Comparison of ENCODE assay signal across 37 cellular contexts in genomic region chr4:123046096-123046495, GRCh38.
"Had no signal": no experiment of that assay in that cellular context is flagged by ENCODE, and none has a peak within 500 bp of the region (broad histone marks: within the 10 kb centered on the region; RNA-seq: fewer than 3 reads in every experiment).

No MANE protein-coding gene starts in this region.

- H3K4me3 Mint-ChIP-seq: activated B cell treated with CpG ODN at 0.5 μM for 24 hours; activated CD4-positive, alpha-beta memory T cell treated with anti-CD3 and anti-CD28 coated beads for 36 hours; activated CD4-positive, alpha-beta T cell treated with anti-CD3 and anti-CD28 coated beads, Interleukin-2, amount 10 ng/mL, durations not matched to agents 24 days and 14 days; activated CD8-positive, alpha-beta T cell treated with anti-CD3 and anti-CD28 coated beads for 36 hours; activated naive CD8-positive, alpha-beta T cell treated with anti-CD3 and anti-CD28 coated beads for 36 hours; activated T-cell treated with anti-CD3 and anti-CD28 coated beads, Interleukin-2, amount 50 U/mL, for 4 hours; activated T-cell treated with anti-CD3 and anti-CD28 coated beads, Interleukin-2, amount 50 U/mL, for 72 hours; activated T-helper 1 cell treated with anti-CD3 and anti-CD28 coated beads, Interleukin-12 subunit alpha, Interleukin-12 subunit beta, Interleukin-2, Interleukin-4 antibody, amounts not matched to agents 30 ng/mL and 10 ng/mL and 1 ng/mL, durations not matched to agents 14 hours and 24 hours and 36 hours; activated T-helper 17 cell treated with anti-CD3 and anti-CD28 coated beads, Interleukin-2, amount 50 U/mL, for 72 hours; central memory CD8-positive, alpha-beta T cell; T-helper 1 cell treated with Interleukin-12 subunit alpha and Interleukin-12 subunit beta and Interleukin-4 antibody, amounts not matched to agents 30 μg/mL and 1 μg/mL, for 36 hours; T-helper 2 cell treated with Interferon-gamma antibody and Interleukin-4, amounts not matched to agents 5 μg/mL and 100 μg/mL, for 36 hours had no signal

- H3K4me1 Mint-ChIP-seq: activated B cell treated with CpG ODN at 0.5 μM for 24 hours; activated naive CD8-positive, alpha-beta T cell treated with anti-CD3 and anti-CD28 coated beads for 36 hours had no signal

- DNase-seq: activated B cell treated with CpG ODN at 0.5 μM for 24 hours; activated CD4-positive, alpha-beta memory T cell treated with anti-CD3 and anti-CD28 coated beads for 36 hours; activated CD4-positive, alpha-beta T cell treated with anti-CD3 and anti-CD28 coated beads for 4 hours; activated CD4-positive, alpha-beta T cell treated with anti-CD3 and anti-CD28 coated beads, Interleukin-2, amount 10 ng/mL, durations not matched to agents 24 days and 14 days; activated CD4-positive, alpha-beta T cell treated with anti-CD3 and anti-CD28 coated beads, Interleukin-2, amount 50 U/mL, for 1 hour; activated CD4-positive, alpha-beta T cell treated with anti-CD3 and anti-CD28 coated beads, Interleukin-2, amount 50 U/mL, for 4 hours; activated CD4-positive, CD25-positive, alpha-beta regulatory T cell treated with anti-CD3 and anti-CD28 coated beads, Interleukin-2, amount 50 U/mL, for 72 hours; activated CD8-positive, alpha-beta memory T cell treated with anti-CD3 and anti-CD28 coated beads, Interleukin-2, amount 50 U/mL, for 4 hours; activated CD8-positive, alpha-beta T cell treated with anti-CD3 and anti-CD28 coated beads for 36 hours; activated effector memory CD4-positive, alpha-beta T cell treated with Interleukin-2 at 50 U/mL for 16 hours; activated gamma-delta T cell; activated naive CD4-positive, alpha-beta T cell treated with anti-CD3 and anti-CD28 coated beads, Interleukin-2, amount 50 U/mL, for 16 hours; activated naive CD4-positive, alpha-beta T cell treated with Interleukin-2 at 50 U/mL for 16 hours; activated naive CD8-positive, alpha-beta T cell treated with anti-CD3 and anti-CD28 coated beads for 36 hours; activated T-cell treated with anti-CD3 and anti-CD28 coated beads for 4 hours; activated T-cell treated with anti-CD3 and anti-CD28 coated beads, Interleukin-2, amount 50 U/mL, for 1 hour; activated T-cell treated with anti-CD3 and anti-CD28 coated beads, Interleukin-2, amount 50 U/mL, for 4 hours; activated T-cell treated with anti-CD3 and anti-CD28 coated beads, Interleukin-2, amount 50 U/mL, for 72 hours; adrenal gland; amniotic stem cell; aorta; body of pancreas; brain microvascular endothelial cell; caudate nucleus; cerebellar nuclear complex; T-helper 1 cell; T-helper 2 cell; T-helper 9 cell had no signal

- H3K27ac Mint-ChIP-seq: activated B cell treated with CpG ODN at 0.5 μM for 24 hours; activated CD4-positive, alpha-beta memory T cell treated with anti-CD3 and anti-CD28 coated beads for 36 hours; activated CD4-positive, alpha-beta T cell treated with anti-CD3 and anti-CD28 coated beads, Interleukin-2, amount 10 ng/mL, durations not matched to agents 24 days and 14 days; activated CD8-positive, alpha-beta T cell treated with anti-CD3 and anti-CD28 coated beads for 36 hours; activated naive CD4-positive, alpha-beta T cell treated with anti-CD3 and anti-CD28 coated beads, Interleukin-2, amount 50 U/mL, for 72 hours; activated naive CD8-positive, alpha-beta T cell treated with anti-CD3 and anti-CD28 coated beads for 36 hours; activated T-cell treated with anti-CD3 and anti-CD28 coated beads, Interleukin-2, amount 50 U/mL, for 72 hours; activated T-helper 1 cell treated with anti-CD3 and anti-CD28 coated beads, Interleukin-12 subunit alpha, Interleukin-12 subunit beta, Interleukin-2, Interleukin-4 antibody, amounts not matched to agents 30 ng/mL and 10 ng/mL and 1 ng/mL, durations not matched to agents 14 hours and 24 hours and 36 hours; activated T-helper 17 cell treated with anti-CD3 and anti-CD28 coated beads, Interleukin-2, amount 50 U/mL, for 72 hours; T-helper 1 cell treated with Interleukin-12 subunit alpha and Interleukin-12 subunit beta and Interleukin-4 antibody, amounts not matched to agents 30 μg/mL and 1 μg/mL, for 36 hours; T-helper 2 cell treated with Interferon-gamma antibody and Interleukin-4, amounts not matched to agents 5 μg/mL and 100 μg/mL, for 36 hours had no signal

- H3K27me3 Mint-ChIP-seq: activated B cell treated with CpG ODN at 0.5 μM for 24 hours; activated CD4-positive, alpha-beta memory T cell treated with anti-CD3 and anti-CD28 coated beads for 36 hours; activated CD4-positive, alpha-beta T cell treated with anti-CD3 and anti-CD28 coated beads, Interleukin-2, amount 10 ng/mL, durations not matched to agents 24 days and 14 days; activated CD8-positive, alpha-beta T cell treated with anti-CD3 and anti-CD28 coated beads for 36 hours; activated naive CD8-positive, alpha-beta T cell treated with anti-CD3 and anti-CD28 coated beads for 36 hours; activated T-helper 17 cell treated with anti-CD3 and anti-CD28 coated beads, Interleukin-2, amount 50 U/mL, for 72 hours; central memory CD8-positive, alpha-beta T cell had no signal

- FAIRE-seq: astrocyte, TTC549 had no signal

- H3K4me3 ChIP-seq: adrenal gland, body of pancreas, breast epithelium had no signal

- ATAC-seq: activated CD8-positive, alpha-beta T cell treated with anti-CD3 and anti-CD28 coated beads for 36 hours; activated naive CD4-positive, alpha-beta T cell treated with anti-CD3 and anti-CD28 coated beads, Interleukin-2, amount 50 U/mL, for 72 hours; activated T-cell treated with anti-CD3 and anti-CD28 coated beads, Interleukin-2, amount 50 U/mL, for 4 hours; activated T-cell treated with anti-CD3 and anti-CD28 coated beads, Interleukin-2, amount 50 U/mL, for 72 hours; activated T-helper 17 cell treated with anti-CD3 and anti-CD28 coated beads, Interleukin-2, amount 50 U/mL, for 72 hours; body of pancreas had no signal
